In the genomic region with DNA sequence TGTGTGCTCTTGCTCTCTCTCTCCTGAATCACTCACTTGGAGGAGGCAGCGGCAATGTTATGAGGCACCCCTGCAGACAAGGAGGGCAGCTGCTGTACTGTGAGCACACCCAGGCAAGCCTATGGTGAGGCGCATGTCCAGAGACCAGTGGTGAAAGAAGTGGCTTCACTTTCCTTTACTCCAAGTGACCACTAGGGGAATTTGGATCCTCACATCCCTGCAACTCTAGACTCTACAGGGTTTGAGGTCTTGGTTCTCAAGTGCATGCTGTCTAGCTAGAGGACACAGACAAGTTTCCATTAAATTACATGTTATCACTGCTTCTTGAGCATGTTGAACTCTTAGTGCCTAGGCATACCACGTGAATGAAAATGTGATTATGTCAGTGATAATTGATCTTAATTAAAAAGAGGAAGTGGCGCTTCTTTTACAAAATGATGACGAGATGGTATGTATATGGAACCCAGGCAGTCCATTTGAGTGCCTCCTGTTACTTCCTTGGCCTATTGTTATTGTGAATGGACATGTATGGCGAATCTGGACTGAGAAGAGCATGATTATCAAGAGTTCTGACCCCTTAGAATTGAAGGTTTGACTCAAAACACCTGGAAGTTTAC, we compare ENCODE assay signal across 11 cellular contexts.
DNase-seq lines count a peak whose midpoint lies in the region; ATAC-seq and TF ChIP-seq lines count a peak whose summit lies in the region.
"Had no signal": no experiment of that assay in that cellular context is flagged by ENCODE, and none has a peak within 500 bp of the region (broad histone marks: within the 10 kb centered on the region; RNA-seq: fewer than 3 reads in every experiment).

No MANE protein-coding gene starts in this region.

- DNase-seq in Caco-2: peak in 1 of 2 experiments; percentile 0
- DNase-seq in HAP-1 (ENCODE audit: low spot score in 2 of 2): peak; percentile 21 to 25
- DNase-seq in SJCRH30: peak; percentile 1 to 14
- peak; percentile 35 for DNase-seq in iPS DF 19.7 (ENCODE audit: low read depth, low spot score)
- DNase-seq in ureter (ENCODE audit: low spot score): no peak
- DNase-seq in T-helper 2 cell treated with Interferon-gamma antibody and Interleukin-4, amounts not matched to agents 5 μg/mL and 100 μg/mL, for 36 hours (ENCODE audit: low spot score): no peak
- DNase-seq in SIG-M5 (lab: John Stamatoyannopoulos, UW): no peak
- DNase-seq: activated effector memory CD4-positive, alpha-beta T cell treated with Interleukin-2 at 50 U/mL for 16 hours; NCI-H1436 treated with DMSO at 0.1 percent for 48 hours had no signal

- H3K36me3 ChIP-seq in Caco-2 (ENCODE audit: control insufficient read depth, insufficient read depth, low read length): no peaks in the 10 kb centered on the region
- no peaks in the 10 kb centered on the region for H3K36me3 ChIP-seq in HAP-1 (replicated peaks)
- H3K36me3 ChIP-seq in SJCRH30: no peaks in the 10 kb centered on the region

- TF ChIP-seq CTCF in Caco-2 (IDR thresholded peaks at IDR 0.05; ENCODE audit: insufficient read depth in 1 of 2, low read depth in 1 of 2, low read length in 1 of 2, severe bottlenecking in 1 of 2, unreplicated experiment in 1 of 2): peak; percentile 13 to 18

- POLR2A ChIA-PET in Caco-2 (lab: Charles Lee): no interaction called here

- H3K4me1 ChIP-seq in Caco-2: no peaks in the 10 kb centered on the region
- no peaks in the 10 kb centered on the region for H3K4me1 ChIP-seq in HAP-1
- no peaks in the 10 kb centered on the region for H3K4me1 ChIP-seq in SJCRH30

- H3K27me3 ChIP-seq in Caco-2 (replicated peaks; ENCODE audit: control insufficient read depth, insufficient read depth, low read length) (no peaks in the 10 kb centered on the region), HAP-1 (ENCODE audit: low read depth) (no peaks in the 10 kb centered on the region), SJCRH30 (no peaks in the 10 kb centered on the region)

- H3K4me3 ChIP-seq in Caco-2 (ENCODE audit: low read depth, low read length): no peak overlapping the region
- H3K4me3 ChIP-seq in HAP-1: no peak overlapping the region
- no peak overlapping the region for H3K4me3 ChIP-seq in SJCRH30

- intact Hi-C loops in Caco-2 (cut with micrococcal nuclease; ENCODE audit: unreplicated experiment): no loop called here

- no peak overlapping the region for H3K27ac ChIP-seq in SJCRH30

- no peaks in the 10 kb centered on the region for H3K36me3 Mint-ChIP-seq in Caco-2 (ENCODE audit: insufficient read depth, unreplicated experiment)
- no peaks in the 10 kb centered on the region for H3K36me3 Mint-ChIP-seq in T-helper 2 cell treated with Interferon-gamma antibody and Interleukin-4, amounts not matched to agents 5 μg/mL and 100 μg/mL, for 36 hours (ENCODE audit: low read depth)

- no peaks in the 10 kb centered on the region for H3K4me1 Mint-ChIP-seq in Caco-2 (ENCODE audit: low read depth, unreplicated experiment)
- no peaks in the 10 kb centered on the region for H3K4me1 Mint-ChIP-seq in T-helper 2 cell treated with Interferon-gamma antibody and Interleukin-4, amounts not matched to agents 5 μg/mL and 100 μg/mL, for 36 hours (ENCODE audit: low read depth)

- CTCF ChIA-PET in Caco-2 (lab: Charles Lee): no interaction called here

- ATAC-seq in HG03108 (IDR thresholded peaks at IDR 0.05; ENCODE audit: unreplicated experiment): no peak
- ATAC-seq: Panc1 had no signal

- no peaks in the 10 kb centered on the region for H3K9me3 Mint-ChIP-seq in Caco-2 (ENCODE audit: unreplicated experiment)
- peaks cover 28% of the 10 kb centered on the region for H3K9me3 Mint-ChIP-seq in T-helper 2 cell treated with Interferon-gamma antibody and Interleukin-4, amounts not matched to agents 5 μg/mL and 100 μg/mL, for 36 hours

- no peak overlapping the region for H3K4me3 Mint-ChIP-seq in Caco-2 (ENCODE audit: unreplicated experiment)
- H3K4me3 Mint-ChIP-seq in T-helper 2 cell treated with Interferon-gamma antibody and Interleukin-4, amounts not matched to agents 5 μg/mL and 100 μg/mL, for 36 hours: no peak overlapping the region

- no TSS peak for BruUV-seq in Caco-2 (replicated peaks; lab: Mats Ljungman, UMichigan)

- H3K27me3 Mint-ChIP-seq in Caco-2 (ENCODE audit: insufficient read depth, unreplicated experiment): no peaks in the 10 kb centered on the region
- no peaks in the 10 kb centered on the region for H3K27me3 Mint-ChIP-seq in T-helper 2 cell treated with Interferon-gamma antibody and Interleukin-4, amounts not matched to agents 5 μg/mL and 100 μg/mL, for 36 hours (ENCODE audit: low read depth)

- in situ Hi-C loops in HAP-1 (cut with MboI; ENCODE audit: low sequenced_read_pairs): no loop called here

- H3K27ac Mint-ChIP-seq in Caco-2 (ENCODE audit: unreplicated experiment): no peak overlapping the region
- H3K27ac Mint-ChIP-seq in T-helper 2 cell treated with Interferon-gamma antibody and Interleukin-4, amounts not matched to agents 5 μg/mL and 100 μg/mL, for 36 hours: no peak overlapping the region

- no peaks in the 10 kb centered on the region for H3K9me3 ChIP-seq in Caco-2
- H3K9me3 ChIP-seq in HAP-1: no peaks in the 10 kb centered on the region
- H3K9me3 ChIP-seq in SJCRH30 (replicated peaks): no peaks in the 10 kb centered on the region

Comparison
In these comparisons a context has a peak if more than half of its experiments do, and no peak if none do; other contexts are left out.
1. DNase-seq: peak in HAP-1 (2 of 2), SJCRH30 (2 of 2) and iPS DF 19.7 (single experiment); none in ureter (single experiment), T-helper 2 cell treated with Interferon-gamma antibody and Interleukin-4, amounts not matched to agents 5 μg/mL and 100 μg/mL, for 36 hours (single experiment) and SIG-M5 (single experiment).